17 cellular contexts compared by ENCODE assay signal in genomic region chr4:169976951-169977350, GRCh38. TPM values are rescaled to one million over a fixed set of nuclear protein-coding genes. Genes with fewer than 3 reads are reported as not detected.
A peak's percentile ranks its signal among the peaks of the same experiment; 100 is the strongest.
DNase-seq lines count a peak whose midpoint lies in the region; ATAC-seq, FAIRE-seq and TF ChIP-seq lines count a peak whose summit lies in the region.
"Had no signal": no experiment of that assay in that cellular context is flagged by ENCODE, and none has a peak within 500 bp of the region (broad histone marks: within the 10 kb centered on the region; RNA-seq: fewer than 3 reads in every experiment).

No MANE protein-coding gene starts in this region.

- no peak for TF ChIP-seq CTCF in H1 (IDR thresholded peaks at IDR 0.05; ENCODE audit: control extremely low read depth in 1 of 3, insufficient read depth in 1 of 3, low read depth in 1 of 3, low read length in 3 of 3)

- H3K36me3 ChIP-seq in NT2/D1 (ENCODE audit: insufficient read depth, insufficient read length, low read length) = no peaks in the 10 kb centered on the region
- no peaks in the 10 kb centered on the region for H3K36me3 ChIP-seq in H1 (ENCODE audit: control insufficient read depth in 2 of 4, insufficient read depth in 4 of 4, low read length in 3 of 4)
- no peaks in the 10 kb centered on the region for H3K36me3 ChIP-seq in iPS-20b (ENCODE audit: insufficient read depth, low read depth, low read length)
- H3K36me3 ChIP-seq: BLaER1, HAP-1 had no signal

- no peaks in the 10 kb centered on the region for H3K9me3 ChIP-seq in NT2/D1 (ENCODE audit: insufficient read depth, low read length)
- no peaks in the 10 kb centered on the region for H3K9me3 ChIP-seq in H1 (ENCODE audit: insufficient read depth in 2 of 2, low read depth in 1 of 2, low read length in 1 of 2)
- no peaks in the 10 kb centered on the region for H3K9me3 ChIP-seq in iPS-20b (ENCODE audit: insufficient read depth, low read depth, low read length)
- H3K9me3 ChIP-seq: BLaER1, HAP-1 had no signal

- POLR2A ChIA-PET in H1 (lab: Charles Lee; ENCODE audit: partially characterized antibody) = no interaction called here
- POLR2A ChIA-PET in activated CD4-positive, alpha-beta T cell treated with anti-CD3 and anti-CD28 coated beads, Interleukin-2, amount 10 ng/mL, durations not matched to agents 7 days and 5 days (lab: Charles Lee) = no interaction called here

- no peak for TF ChIP-seq POLR2A in H1 (IDR thresholded peaks at IDR 0.05; ENCODE audit: control extremely low read depth in 1 of 2, low read depth in 2 of 2, low read length in 2 of 2)

- WGBS in H1 (ENCODE audit: extremely low coverage in 1 of 2, insufficient coverage in 1 of 2, insufficient read length in 1 of 2, insufficient replicate concordance in 2 of 2, low coverage in 1 of 2, low lambda C conversion rate in 2 of 2, missing lambda C conversion rate in 1 of 2), 2 experiments = 89% methylated on average over 1 of the region's 1 CpG; no CpG with 5 or more reads in 1 of the 2 experiments

- H2BK15ac ChIP-seq in H1 (ENCODE audit: low read length) = peak overlapping the region; percentile 21; the same call in 1 of the 2 replicates

- H3K4me3 ChIP-seq in NT2/D1 (ENCODE audit: insufficient read length, low read depth) (no peak overlapping the region), H1 (ENCODE audit: extremely low read depth in 1 of 4, insufficient read depth in 2 of 4, low read depth in 3 of 4, low read length in 4 of 4) (no peak overlapping the region), iPS-20b (ENCODE audit: low read length) (0 out of 2 replicates have a peak overlapping the region, but pooled peaks have one; percentile 25)
- H3K4me3 ChIP-seq: BLaER1, HAP-1 had no signal

- H3K9me3 Mint-ChIP-seq in activated CD4-positive, alpha-beta T cell treated with anti-CD3 and anti-CD28 coated beads, Interleukin-2, amount 10 ng/mL, durations not matched to agents 7 days and 5 days = no peaks in the 10 kb centered on the region
- H3K9me3 Mint-ChIP-seq: CD4-positive, alpha-beta memory T cell had no signal

- H3K56ac ChIP-seq in H1 (replicated peaks; ENCODE audit: insufficient read length, low read depth, low read length) = no peak overlapping the region

- no peak overlapping the region for H3K4ac ChIP-seq in H1 (replicated peaks; ENCODE audit: insufficient read length, low read depth, low read length)

- H2BK12ac ChIP-seq in H1 (ENCODE audit: low read depth, low read length) = no peak overlapping the region

- H3K79me2 ChIP-seq in H1 (ENCODE audit: control insufficient read depth in 1 of 2, insufficient read depth in 2 of 2, low read length in 2 of 2) = no peaks in the 10 kb centered on the region

- H3K9ac ChIP-seq in NT2/D1 (ENCODE audit: insufficient read length, low read depth) = no peak overlapping the region
- no peak overlapping the region for H3K9ac ChIP-seq in H1 (replicated peaks in 1 of 4; ENCODE audit: extremely low read depth in 1 of 4, low read depth in 3 of 4, low read length in 3 of 4)
- no peak overlapping the region for H3K9ac ChIP-seq in iPS-20b (ENCODE audit: low read depth, low read length)
- H3K9ac ChIP-seq: BLaER1 had no signal

- H3K27me3 Mint-ChIP-seq in activated CD4-positive, alpha-beta T cell treated with anti-CD3 and anti-CD28 coated beads, Interleukin-2, amount 10 ng/mL, durations not matched to agents 7 days and 5 days = no peaks in the 10 kb centered on the region

- no peak overlapping the region for H2AK5ac ChIP-seq in H1 (ENCODE audit: low read depth, low read length)

- ATAC-seq in GM18502 (IDR thresholded peaks at IDR 0.05; ENCODE audit: poor library complexity, unreplicated experiment) (no peak), HG03442 (IDR thresholded peaks at IDR 0.05; ENCODE audit: unreplicated experiment) (no peak)

- H3K14ac ChIP-seq in H1 (ENCODE audit: insufficient read length) = no peak overlapping the region

- TF ChIP-seq EP300 in H1 (IDR thresholded peaks at IDR 0.05; ENCODE audit: borderline replicate concordance in 1 of 2, low read depth in 2 of 2, low read length in 2 of 2) = no peak

- no peak overlapping the region for H2BK120ac ChIP-seq in H1 (replicated peaks; ENCODE audit: low read depth, low read length)

- no peaks in the 10 kb centered on the region for H3K79me1 ChIP-seq in H1 (ENCODE audit: low read depth, low read length)

- H3K4me3 Mint-ChIP-seq in activated CD4-positive, alpha-beta T cell treated with anti-CD3 and anti-CD28 coated beads, Interleukin-2, amount 10 ng/mL, durations not matched to agents 7 days and 5 days = no peak overlapping the region
- H3K4me3 Mint-ChIP-seq: CD14-positive monocyte; CD4-positive, alpha-beta memory T cell had no signal

- H3K4me2 ChIP-seq in H1 (ENCODE audit: insufficient read depth in 1 of 2, low read depth in 2 of 2, low read length in 2 of 2) = no peak overlapping the region
- H3K4me2 ChIP-seq: BLaER1 had no signal

- peak; percentile 71 for FAIRE-seq in H1 (lab: Jason Lieb, UNC)
- FAIRE-seq: GM12891, GM18507 had no signal

- H3K23me2 ChIP-seq in H1 (ENCODE audit: low read depth, low read length) = no peaks in the 10 kb centered on the region

- no peak overlapping the region for H2AFZ ChIP-seq in H1 (ENCODE audit: low read length)

- no peak overlapping the region for H3K23ac ChIP-seq in H1 (ENCODE audit: insufficient read length)

- H3K27me3 ChIP-seq in NT2/D1 (ENCODE audit: insufficient read depth, insufficient read length) = no peaks in the 10 kb centered on the region
- H3K27me3 ChIP-seq in H1 (replicated peaks in 1 of 4; ENCODE audit: control insufficient read depth in 3 of 4, extremely low read depth in 1 of 4, insufficient read depth in 3 of 4, low read length in 3 of 4) = no peaks in the 10 kb centered on the region
- H3K27me3 ChIP-seq in iPS-20b (ENCODE audit: insufficient read depth, low read length) = no peaks in the 10 kb centered on the region
- H3K27me3 ChIP-seq: BLaER1 had no signal

- TF ChIP-seq RAD21 in H1 (IDR thresholded peaks at IDR 0.05 in 1 of 2, conservative IDR thresholded peaks at IDR 0.05 in 1 of 2; ENCODE audit: low read depth in 2 of 2, low read length in 2 of 2) = no peak

- H3K18ac ChIP-seq in H1 (ENCODE audit: extremely low read depth, low read length) = no peak overlapping the region

- H3K27ac Mint-ChIP-seq in activated CD4-positive, alpha-beta T cell treated with anti-CD3 and anti-CD28 coated beads, Interleukin-2, amount 10 ng/mL, durations not matched to agents 7 days and 5 days = no peak overlapping the region
- H3K27ac Mint-ChIP-seq: CD14-positive monocyte had no signal

- DNase-seq in ELF-1 (ENCODE audit: low read depth, low spot score) (peak; percentile 55), NT2/D1 (ENCODE audit: low read depth, low spot score) (peak; percentile 25), H1 (ENCODE audit: low read depth in 1 of 2, low spot score in 2 of 2) (no peak), middle frontal gyrus (ENCODE audit: extremely low spot score, low spot score) (no peak)
- no peak for DNase-seq in activated CD4-positive, alpha-beta T cell treated with anti-CD3 and anti-CD28 coated beads, Interleukin-2, amount 10 ng/mL, durations not matched to agents 7 days and 5 days
- DNase-seq: 8988T; CD4-positive, alpha-beta memory T cell; DMS153; DMS79 had no signal

- H3K4me1 ChIP-seq in NT2/D1 (ENCODE audit: insufficient read depth, insufficient read length) (peaks cover 2% of the 10 kb centered on the region), H1 (replicated peaks in 1 of 4; ENCODE audit: control insufficient read depth in 3 of 4, insufficient read depth in 4 of 4, low read length in 3 of 4) (peaks cover 0 to 9% (median 2%) of the 10 kb centered on the region in 4 experiments; a peak in 3 of 7 replicates), iPS-20b (ENCODE audit: insufficient read depth, low read length) (peaks cover 12% of the 10 kb centered on the region)
- H3K4me1 ChIP-seq: BLaER1, HAP-1 had no signal

- H4K20me1 ChIP-seq in H1 (replicated peaks in 1 of 2; ENCODE audit: control insufficient read depth in 1 of 2, insufficient read depth in 2 of 2, low read length in 2 of 2) = no peaks in the 10 kb centered on the region
- H4K20me1 ChIP-seq: BLaER1 had no signal

- no peak overlapping the region for H2BK20ac ChIP-seq in H1 (ENCODE audit: low read length)

- H4K91ac ChIP-seq in H1 (replicated peaks; ENCODE audit: insufficient read length, low read length) = no peak overlapping the region

- H3K36me3 Mint-ChIP-seq in activated CD4-positive, alpha-beta T cell treated with anti-CD3 and anti-CD28 coated beads, Interleukin-2, amount 10 ng/mL, durations not matched to agents 7 days and 5 days (ENCODE audit: low read depth) = no peaks in the 10 kb centered on the region
- H3K36me3 Mint-ChIP-seq: CD14-positive monocyte; CD4-positive, alpha-beta memory T cell had no signal

- no peak overlapping the region for H2BK5ac ChIP-seq in H1 (ENCODE audit: low read depth, low read length)

- CTCF ChIA-PET in H1 (lab: Charles Lee; ENCODE audit: partially characterized antibody) = interaction anchor here (1.3 kb wide), 1 partner anchor 8 kb away, joined by 5 read pairs; no protein-coding TSS in a partner anchor
- CTCF ChIA-PET in activated CD4-positive, alpha-beta T cell treated with anti-CD3 and anti-CD28 coated beads, Interleukin-2, amount 10 ng/mL, durations not matched to agents 7 days and 5 days (lab: Charles Lee) = no interaction called here

- H4K5ac ChIP-seq in H1 (ENCODE audit: insufficient read length, low read depth, low read length) = no peak overlapping the region

- H3K27ac ChIP-seq in H1 (ENCODE audit: low read depth, low read length) = no peak overlapping the region
- H3K27ac ChIP-seq in iPS-20b (ENCODE audit: low read length) = no peak overlapping the region
- H3K27ac ChIP-seq: BLaER1 had no signal

- no peak overlapping the region for H4K8ac ChIP-seq in H1 (ENCODE audit: extremely low read depth, insufficient read depth, low read length)

- no peaks in the 10 kb centered on the region for H3K4me1 Mint-ChIP-seq in activated CD4-positive, alpha-beta T cell treated with anti-CD3 and anti-CD28 coated beads, Interleukin-2, amount 10 ng/mL, durations not matched to agents 7 days and 5 days
- H3K4me1 Mint-ChIP-seq: CD14-positive monocyte; CD4-positive, alpha-beta memory T cell had no signal

TF ChIP-seq in H1, 55 proteins besides CTCF, POLR2A, EP300 and RAD21 (continues in another document):
- no peak for TF ChIP-seq NANOG (IDR thresholded peaks at IDR 0.05; ENCODE audit: insufficient read depth, low read depth, low read length, poor library complexity, severe bottlenecking)
- no peak for TF ChIP-seq PHF8 (conservative IDR thresholded peaks at IDR 0.05; ENCODE audit: low read depth, low read length)
- no peak for TF ChIP-seq JUND (IDR thresholded peaks at IDR 0.05; ENCODE audit: low read length)

RNA-seq across cellular contexts. Expression of gene MFAP3L, which starts 49.2 kb away (rescaled TPM):
- total RNA-seq in H1 (2021; fragmentation: NEBNext Ultra II Directional; extraction: Animal tissue kit (Norgen Biotek cat#: 25700)) = 9.8 and 13.9 TPM in 2 replicates
- 5.8 and 7.0 TPM in 2 replicates for polyA plus RNA-seq in H1 (2011; rRNA removed)
- 5.0 TPM for polyA plus RNA-seq in H1 (2011; cell fraction: cytosol; rRNA removed)
- 8.0 TPM for polyA plus RNA-seq in H1 (2011; cell fraction: nucleus; rRNA removed)
- polyA plus RNA-seq in H1 (2012, experiment 1 of 2) = 3.9 to 7.4 TPM (median 6.2 TPM) in 4 replicates
- 0.52 TPM for polyA plus RNA-seq in H1 (2012, experiment 2 of 2)
- polyA plus RNA-seq in H1 (2013, experiment 1 of 2) = 5.4 TPM
- 5.9 TPM for polyA plus RNA-seq in H1 (2013, experiment 2 of 2)
- polyA minus RNA-seq in H1 (2011; rRNA and poly(A)+ RNA removed) = 38.2 and 57.2 TPM in 2 replicates
- 6.5 TPM for polyA minus RNA-seq in H1 (2011; cell fraction: cytosol; rRNA and poly(A)+ RNA removed)
- 29.4 TPM for polyA minus RNA-seq in H1 (2011; cell fraction: nucleus; rRNA and poly(A)+ RNA removed)
- under 1 TPM; 0.27 to 0.35 TPM for total RNA-seq in activated CD4-positive, alpha-beta T cell treated with anti-CD3 and anti-CD28 coated beads, Interleukin-2, amount 10 ng/mL, durations not matched to agents 7 days and 5 days

Comparison
In these comparisons a context has a peak if more than half of its experiments do, and no peak if none do; other contexts are left out.
1. DNase-seq: peak in ELF-1 (single experiment) and NT2/D1 (single experiment); none in H1 (0 of 2), activated CD4-positive, alpha-beta T cell treated with anti-CD3 and anti-CD28 coated beads, Interleukin-2, amount 10 ng/mL, durations not matched to agents 7 days and 5 days (single experiment) and middle frontal gyrus (single experiment).